8 cellular contexts compared by ENCODE assay signal in the genomic region with DNA sequence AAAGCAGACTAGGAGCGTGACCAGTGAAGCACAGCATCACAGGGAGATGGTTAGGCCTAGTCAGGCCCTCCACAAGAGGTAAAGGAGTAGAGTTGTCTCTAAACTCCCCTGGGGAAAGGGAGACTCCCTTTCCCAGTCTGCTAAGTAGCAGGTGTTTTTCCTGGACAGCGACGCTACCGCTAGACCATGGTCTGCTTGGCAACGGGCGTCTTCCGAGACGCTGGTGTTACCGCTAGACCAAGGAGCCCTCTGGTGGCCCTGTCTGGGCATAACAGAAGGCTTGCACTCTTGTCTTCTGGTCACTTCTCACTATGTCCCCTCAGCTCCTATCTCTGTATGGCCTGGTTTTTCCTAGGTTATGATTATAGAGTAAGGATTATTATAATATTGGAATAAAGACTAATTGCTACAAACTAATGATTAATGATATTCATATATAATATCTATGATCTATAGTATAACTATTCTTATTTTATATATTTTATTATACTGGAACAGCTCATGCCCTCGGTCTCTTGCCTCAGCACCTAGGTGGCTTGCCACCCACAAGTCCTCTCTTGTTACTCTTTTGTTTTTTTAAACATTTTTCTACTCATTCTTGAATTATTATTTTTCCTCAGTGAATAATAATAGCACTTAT. TPM values are rescaled to one million over a fixed set of nuclear protein-coding genes. Genes with fewer than 3 reads are reported as not detected.
DNase-seq lines count a peak whose midpoint lies in the region; ATAC-seq and TF ChIP-seq lines count a peak whose summit lies in the region.
"Not testable (repeated sequence)": the region's sequence is repeated elsewhere in the genome, so short reads cannot be mapped to it uniquely, and the experiment has no call there.

No MANE protein-coding gene starts in this region.

- not testable (repeated sequence) for H2AK5ac ChIP-seq in trophoblast cell (ENCODE audit: low read length)

- H3K9ac ChIP-seq in Loucy (ENCODE audit: low read depth, low read length, poor library complexity, severe bottlenecking); trophoblast cell (ENCODE audit: low read length): not testable (repeated sequence)

- not testable (repeated sequence) for H3K4me1 Mint-ChIP-seq in Calu3 (ENCODE audit: low read depth, unreplicated experiment); activated CD8-positive, alpha-beta memory T cell treated with anti-CD3 and anti-CD28 coated beads, Interleukin-2, amount 10 ng/mL, durations not matched to agents 7 days and 5 days

- not testable (repeated sequence) for H3K79me2 ChIP-seq in Loucy (ENCODE audit: insufficient read depth, low read length); hepatocyte
- H3K79me2 ChIP-seq in trophoblast cell (ENCODE audit: control insufficient read depth, insufficient read depth, low read length, poor library complexity) = peaks cover 11% of the 10 kb centered on the region

- H2BK12ac ChIP-seq in trophoblast cell (ENCODE audit: low read length) = not testable (repeated sequence)

- not testable (repeated sequence) for H3K27ac Mint-ChIP-seq in Calu3 (ENCODE audit: unreplicated experiment); activated CD8-positive, alpha-beta memory T cell treated with anti-CD3 and anti-CD28 coated beads, Interleukin-2, amount 10 ng/mL, durations not matched to agents 7 days and 5 days

- H4K8ac ChIP-seq in trophoblast cell (ENCODE audit: low read depth, low read length) = not testable (repeated sequence)

- H3K4me1 ChIP-seq in Loucy (ENCODE audit: insufficient read depth, low read length, poor library complexity, severe bottlenecking); hepatocyte (ENCODE audit: insufficient read depth); trophoblast cell (ENCODE audit: control insufficient read depth in 1 of 2, insufficient read depth in 2 of 2, low read length in 2 of 2): not testable (repeated sequence)

- CTCF ChIA-PET in Calu3 (lab: Charles Lee) = not testable (repeated sequence)
- CTCF ChIA-PET in activated CD8-positive, alpha-beta memory T cell treated with anti-CD3 and anti-CD28 coated beads, Interleukin-2, amount 10 ng/mL, durations not matched to agents 7 days and 5 days (lab: Charles Lee) = interaction anchor here (1.0 to 2.4 kb wide), 4 partner anchors 18 to 222 kb away, joined by 3 to 17 read pairs (median 4); a partner anchor contains a TSS

- H3K23ac ChIP-seq in trophoblast cell (ENCODE audit: low read length) = not testable (repeated sequence)

- H3K9me2 ChIP-seq in Loucy (replicated peaks; ENCODE audit: low read depth, low read length); hepatocyte (replicated peaks; ENCODE audit: insufficient read depth): not testable (repeated sequence)

- H4K20me1 ChIP-seq in Loucy (ENCODE audit: insufficient read depth, low read length, poor library complexity, severe bottlenecking); hepatocyte (ENCODE audit: insufficient read depth, poor library complexity, severe bottlenecking): not testable (repeated sequence)

- H3K36me3 Mint-ChIP-seq in Calu3 (ENCODE audit: insufficient read depth, unreplicated experiment) = peaks cover 25% of the 10 kb centered on the region
- not testable (repeated sequence) for H3K36me3 Mint-ChIP-seq in activated CD8-positive, alpha-beta memory T cell treated with anti-CD3 and anti-CD28 coated beads, Interleukin-2, amount 10 ng/mL, durations not matched to agents 7 days and 5 days

- TF ChIP-seq CTCF in Calu3 (IDR thresholded peaks at IDR 0.05; ENCODE audit: unreplicated experiment) (peak; percentile 73), Loucy (conservative IDR thresholded peaks at IDR 0.05; ENCODE audit: low read length) (peak; percentile 45), hepatocyte (IDR thresholded peaks at IDR 0.05; ENCODE audit: poor library complexity) (peak; percentile 39)

- not testable (repeated sequence) for H2BK5ac ChIP-seq in trophoblast cell (ENCODE audit: low read depth, low read length, poor library complexity)

- not testable (repeated sequence) for ATAC-seq in activated CD8-positive, alpha-beta memory T cell treated with anti-CD3 and anti-CD28 coated beads, Interleukin-2, amount 10 ng/mL, durations not matched to agents 7 days and 5 days

- not testable (repeated sequence) for H4K12ac ChIP-seq in trophoblast cell (ENCODE audit: low read depth, low read length)

- H3K18ac ChIP-seq in trophoblast cell (ENCODE audit: low read length) = not testable (repeated sequence)

- H3K4me2 ChIP-seq in Loucy (ENCODE audit: low read depth, low read length, poor library complexity, severe bottlenecking); hepatocyte; trophoblast cell (ENCODE audit: low read length): not testable (repeated sequence)

- not testable (repeated sequence) for H2BK120ac ChIP-seq in trophoblast cell (ENCODE audit: insufficient read depth, low read length, poor library complexity)

- not testable (repeated sequence) for H3K27me3 ChIP-seq in Loucy (ENCODE audit: insufficient read depth, low read length, poor library complexity, severe bottlenecking); hepatocyte; trophoblast cell (ENCODE audit: insufficient read depth, low read length)

- H3K27me3 Mint-ChIP-seq in Calu3 (ENCODE audit: unreplicated experiment) = peaks cover 15% of the 10 kb centered on the region
- H3K27me3 Mint-ChIP-seq in activated CD8-positive, alpha-beta memory T cell treated with anti-CD3 and anti-CD28 coated beads, Interleukin-2, amount 10 ng/mL, durations not matched to agents 7 days and 5 days = peaks cover 15% of the 10 kb centered on the region

- H3K36me3 ChIP-seq in Loucy (ENCODE audit: insufficient read depth, low read length); hepatocyte (replicated peaks; ENCODE audit: insufficient read depth, low read depth); trophoblast cell (ENCODE audit: control insufficient read depth in 1 of 2, insufficient read depth in 2 of 2, low read length in 2 of 2): not testable (repeated sequence)

- not testable (repeated sequence) for H3F3A ChIP-seq in Loucy (ENCODE audit: low read depth)

- not testable (repeated sequence) for H3K9me3 Mint-ChIP-seq in Calu3 (ENCODE audit: low read depth, unreplicated experiment); activated CD8-positive, alpha-beta memory T cell treated with anti-CD3 and anti-CD28 coated beads, Interleukin-2, amount 10 ng/mL, durations not matched to agents 7 days and 5 days (ENCODE audit: low read depth)

- not testable (repeated sequence) for H2AFZ ChIP-seq in Loucy (ENCODE audit: low read length); hepatocyte; trophoblast cell (ENCODE audit: insufficient read depth, low read length, poor library complexity)

- not testable (repeated sequence) for BruUV-seq in Calu3 (replicated peaks; lab: Mats Ljungman, UMichigan)

- not testable (repeated sequence) for H3K14ac ChIP-seq in trophoblast cell (ENCODE audit: low read length)

- not testable (repeated sequence) for H4K91ac ChIP-seq in trophoblast cell (ENCODE audit: low read depth, low read length)

- intact Hi-C loops in Calu3 (cut with micrococcal nuclease; ENCODE audit: unreplicated experiment) = not testable (repeated sequence)

- H3K9me3 ChIP-seq in Loucy (ENCODE audit: insufficient read depth, low read depth, low read length); hepatocyte (ENCODE audit: low read depth); trophoblast cell (ENCODE audit: insufficient read depth, low read depth, low read length): not testable (repeated sequence)

- H3K79me1 ChIP-seq in trophoblast cell (ENCODE audit: low read length) = peaks cover 16% of the 10 kb centered on the region

- H3K4ac ChIP-seq in trophoblast cell (ENCODE audit: low read depth, low read length) = not testable (repeated sequence)

- H3K27ac ChIP-seq in caudate nucleus (ENCODE audit: low read depth, low read length); hepatocyte; trophoblast cell (ENCODE audit: low read depth, low read length): not testable (repeated sequence)

- not testable (repeated sequence) for H3K4me3 ChIP-seq in Loucy (ENCODE audit: low read length, poor library complexity, severe bottlenecking); hepatocyte; trophoblast cell (ENCODE audit: low read depth, low read length)

- H3K4me3 Mint-ChIP-seq in Calu3 (ENCODE audit: low read depth, unreplicated experiment); activated CD8-positive, alpha-beta memory T cell treated with anti-CD3 and anti-CD28 coated beads, Interleukin-2, amount 10 ng/mL, durations not matched to agents 7 days and 5 days: not testable (repeated sequence)

- 46% methylated on average over 10 of the region's 10 CpGs for WGBS in hepatocyte (ENCODE audit: low lambda C conversion rate, missing lambda C conversion rate)
- WGBS in trophoblast cell (ENCODE audit: extremely low coverage, insufficient coverage, insufficient read length) = no CpG with 5 or more reads among the region's 10 CpGs

- DNase-seq in Calu3 = peak; percentile 62
- DNase-seq in RPMI8226 = peak; percentile 53
- DNase-seq in activated CD8-positive, alpha-beta memory T cell treated with anti-CD3 and anti-CD28 coated beads, Interleukin-2, amount 10 ng/mL, durations not matched to agents 7 days and 5 days = peak; percentile 73
- DNase-seq in caudate nucleus (lab: John Stamatoyannopoulos, UW) = peak in 42 of 61 donors; percentile 1 to 69 (median 26)
- DNase-seq in hepatocyte (ENCODE audit: low spot score) = peak; percentile 37
- peak; percentile 71 to 73 for DNase-seq in trophoblast cell
- peak in 4 of 6 experiments; percentile 22 to 39 (median 34) for DNase-seq in stimulated activated naive CD4-positive, alpha-beta T cell (lab: John Stamatoyannopoulos, UW)

RNA-seq across cellular contexts. Expression of a gene that starts 28.2 kb away (rescaled TPM):
- total RNA-seq in Calu3 (2022) = 71.8 and 76.7 TPM in 2 replicates
- total RNA-seq in activated CD8-positive, alpha-beta memory T cell treated with anti-CD3 and anti-CD28 coated beads, Interleukin-2, amount 10 ng/mL, durations not matched to agents 7 days and 5 days = 10 to 100 TPM; 60.8 to 74.5 TPM
- total RNA-seq in hepatocyte = 43.6 and 44.7 TPM in 2 replicates
- 34.4 and 37.8 TPM in 2 replicates for polyA plus RNA-seq in hepatocyte
- 93.8 and 103 TPM in 2 replicates for polyA plus RNA-seq in trophoblast cell (2013)

RNA-seq across cellular contexts. Expression of a gene that starts 58.4 kb away (rescaled TPM):
- total RNA-seq in Calu3 (2022) = 20.2 and 20.9 TPM in 2 replicates
- 10 to 100 TPM; 24.3 to 25.7 TPM for total RNA-seq in activated CD8-positive, alpha-beta memory T cell treated with anti-CD3 and anti-CD28 coated beads, Interleukin-2, amount 10 ng/mL, durations not matched to agents 7 days and 5 days
- total RNA-seq in hepatocyte = 10.7 and 12.8 TPM in 2 replicates
- polyA plus RNA-seq in hepatocyte = 14.4 and 15.3 TPM in 2 replicates
- polyA plus RNA-seq in trophoblast cell (2013) = 16.0 and 17.6 TPM in 2 replicates
